ENCODE assay signal across 23 cellular contexts in the genomic region with DNA sequence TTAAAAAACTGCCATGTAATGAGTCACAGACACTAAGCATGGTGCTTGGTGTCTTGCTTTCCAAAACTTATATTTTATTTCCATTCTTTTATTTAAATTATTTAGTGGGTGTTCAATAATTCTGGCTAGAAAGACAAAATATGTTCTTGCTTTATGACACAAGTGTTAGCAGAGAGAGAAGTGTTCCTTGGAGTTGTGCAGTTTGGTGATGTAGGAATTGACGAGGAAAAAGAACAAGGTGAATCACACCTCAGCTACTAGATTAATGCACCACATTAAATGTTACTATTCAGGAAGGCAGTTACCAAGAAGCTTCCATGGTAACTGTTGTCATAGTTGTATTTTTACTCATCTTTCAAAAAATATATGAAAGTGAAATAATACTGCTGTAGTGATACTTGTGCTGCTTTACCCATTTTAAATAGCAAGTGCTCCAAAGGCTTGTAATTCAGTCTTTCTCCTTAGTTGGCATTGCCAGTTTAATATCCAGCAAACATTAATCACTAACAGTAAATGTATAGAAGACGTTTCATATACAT. TPM values are rescaled to one million over a fixed set of nuclear protein-coding genes. Genes with fewer than 3 reads are reported as not detected.
"Had no signal": no experiment of that assay in that cellular context is flagged by ENCODE, and none has a peak within 500 bp of the region (broad histone marks: within the 10 kb centered on the region; RNA-seq: fewer than 3 reads in every experiment).

No MANE protein-coding gene starts in this region.

- H3K36me3 ChIP-seq: gastroesophageal sphincter, heart left ventricle, sigmoid colon, stomach, transverse colon, uterus had no signal

- H3K4me1 Mint-ChIP-seq: central memory CD8-positive, alpha-beta T cell; mesothelial cell of epicardium; naive thymus-derived CD8-positive, alpha-beta T cell; stimulated activated memory B cell treated with anti-CD40 and anti-IgM and Interleukin-4, amounts not matched to agents 10 μg/mL and 1 μg/mL and 100 μg/mL, for 72 hours had no signal

- H3K4me3 ChIP-seq: dorsolateral prefrontal cortex, gastroesophageal sphincter, heart left ventricle, sigmoid colon, smooth muscle cell, stomach, transverse colon, uterus had no signal

- H3K4me2 ChIP-seq: smooth muscle cell had no signal

- H3K4me1 ChIP-seq: gastroesophageal sphincter, sigmoid colon, stomach, transverse colon, uterus had no signal

- ATAC-seq: activated CD4-positive, CD25-positive, alpha-beta regulatory T cell treated with anti-CD3 and anti-CD28 coated beads, Interleukin-2, amount 50 U/mL, for 24 hours; activated CD8-positive, alpha-beta T cell treated with anti-CD3 and anti-CD28 coated beads, Interleukin-2, amount 10 ng/mL, durations not matched to agents 7 days and 5 days; gastroesophageal sphincter; heart left ventricle; left ventricle myocardium superior; naive thymus-derived CD8-positive, alpha-beta T cell; stimulated activated memory B cell treated with anti-CD40 and anti-IgM and Interleukin-4, amounts not matched to agents 10 μg/mL and 1 μg/mL and 100 μg/mL, for 72 hours had no signal

- H3K9me3 ChIP-seq: gastroesophageal sphincter, sigmoid colon, transverse colon, uterus had no signal

- H3K4me3 Mint-ChIP-seq: activated CD8-positive, alpha-beta T cell treated with anti-CD3 and anti-CD28 coated beads, Interleukin-2, amount 10 ng/mL, durations not matched to agents 7 days and 5 days; activated naive CD8-positive, alpha-beta T cell; activated T-cell treated with anti-CD3 and anti-CD28 coated beads, Interleukin-2, amount 50 U/mL, for 24 hours; central memory CD8-positive, alpha-beta T cell; mesothelial cell of epicardium; naive thymus-derived CD8-positive, alpha-beta T cell; stimulated activated memory B cell treated with anti-CD40 and anti-IgM and Interleukin-4, amounts not matched to agents 10 μg/mL and 1 μg/mL and 100 μg/mL, for 72 hours had no signal

- H3K27ac Mint-ChIP-seq: activated CD8-positive, alpha-beta T cell treated with anti-CD3 and anti-CD28 coated beads, Interleukin-2, amount 10 ng/mL, durations not matched to agents 7 days and 5 days; activated naive CD8-positive, alpha-beta T cell; activated T-cell treated with anti-CD3 and anti-CD28 coated beads, Interleukin-2, amount 50 U/mL, for 24 hours; activated T-helper 2 cell treated with anti-CD3 and anti-CD28 coated beads, Interferon-gamma antibody, Interleukin-2, Interleukin-4, amounts not matched to agents 10 μg/mL and 5 μg/mL and 100 μg/mL, durations not matched to agents 14 hours and 24 hours and 36 hours; mesothelial cell of epicardium; naive thymus-derived CD8-positive, alpha-beta T cell; stimulated activated memory B cell treated with anti-CD40 and anti-IgM and Interleukin-4, amounts not matched to agents 10 μg/mL and 1 μg/mL and 100 μg/mL, for 72 hours had no signal

- H3K27me3 ChIP-seq: dorsolateral prefrontal cortex, gastroesophageal sphincter, heart left ventricle, sigmoid colon, transverse colon, uterus had no signal

- DNase-seq: activated CD4-positive, alpha-beta T cell treated with anti-CD3 and anti-CD28 coated beads, Interleukin-2, amount 50 U/mL, for 1 hour; activated CD8-positive, alpha-beta T cell treated with anti-CD3 and anti-CD28 coated beads, Interleukin-2, amount 10 ng/mL, durations not matched to agents 7 days and 5 days; activated naive CD4-positive, alpha-beta T cell; activated T-cell treated with anti-CD3 and anti-CD28 coated beads, Interleukin-2, amount 50 U/mL, for 24 hours; dorsolateral prefrontal cortex; heart left ventricle; left ventricle myocardium superior; mammary epithelial cell; naive thymus-derived CD8-positive, alpha-beta T cell; retina; sigmoid colon; stimulated activated CD4-positive, alpha-beta T cell treated with anti-CD3 and anti-CD28 coated beads, Interleukin-15, amount 100 ng/mL, for 24 hours; stomach; transverse colon; uterus had no signal

- H3K27ac ChIP-seq: gastroesophageal sphincter, heart left ventricle, sigmoid colon, stomach, transverse colon, uterus had no signal

- H3K36me3 Mint-ChIP-seq: activated naive CD8-positive, alpha-beta T cell; mesothelial cell of epicardium; stimulated activated memory B cell treated with anti-CD40 and anti-IgM and Interleukin-4, amounts not matched to agents 10 μg/mL and 1 μg/mL and 100 μg/mL, for 72 hours had no signal

RNA-seq across cellular contexts. Expression of a gene that starts 28.3 kb away (rescaled TPM):
- total RNA-seq: activated CD8-positive, alpha-beta T cell treated with anti-CD3 and anti-CD28 coated beads, Interleukin-2, amount 10 ng/mL, durations not matched to agents 7 days and 5 days had no signal
